In the genomic region with DNA sequence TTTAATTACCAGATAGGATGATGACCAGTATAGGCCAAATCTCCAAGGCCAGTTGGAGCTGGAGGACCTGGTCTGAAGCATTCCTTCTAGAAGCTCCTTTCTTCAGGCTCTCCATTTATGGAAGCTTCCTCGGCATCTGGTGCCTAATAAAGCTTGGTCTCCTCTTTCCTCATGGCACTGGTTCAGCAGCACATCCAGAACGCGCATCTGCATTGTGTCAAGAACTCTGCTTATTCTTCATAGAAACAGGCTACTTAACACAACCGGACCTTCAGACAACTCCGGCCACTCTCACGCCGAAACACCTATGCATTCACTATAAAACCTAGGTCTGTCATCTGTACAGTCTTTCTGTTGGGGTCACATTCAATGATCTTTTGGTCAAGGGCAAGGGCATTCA, we compare ENCODE assay signal across 19 cellular contexts.
A peak's percentile ranks its signal among the peaks of the same experiment; 100 is the strongest.
DNase-seq lines count a peak whose midpoint lies in the region; ATAC-seq, FAIRE-seq and TF ChIP-seq lines count a peak whose summit lies in the region.
"Had no signal": no experiment of that assay in that cellular context is flagged by ENCODE, and none has a peak within 500 bp of the region (broad histone marks: within the 10 kb centered on the region; RNA-seq: fewer than 3 reads in every experiment).

No MANE protein-coding gene starts in this region.

- no peak for TF ChIP-seq CTCF in nephron progenitor cell (IDR thresholded peaks at IDR 0.05)
- TF ChIP-seq CTCF in testis (IDR thresholded peaks at IDR 0.05) = no peak
- TF ChIP-seq CTCF in natural killer cell (IDR thresholded peaks at IDR 0.05) = no peak

- H3K4me1 Mint-ChIP-seq in nephron progenitor cell (peaks cover 75% of the 10 kb centered on the region), natural killer cell (no peaks in the 10 kb centered on the region)
- peaks cover 0 to 2% (median 0%) of the 10 kb centered on the region in 7 donors for H3K4me1 Mint-ChIP-seq in naive thymus-derived CD4-positive, alpha-beta T cell
- H3K4me1 Mint-ChIP-seq: activated CD4-positive, alpha-beta T cell treated with anti-CD3 and anti-CD28 coated beads, Interleukin-2, amount 10 ng/mL, durations not matched to agents 7 days and 5 days; stimulated activated memory B cell treated with anti-CD40 and anti-IgM and Interleukin-4, amounts not matched to agents 10 μg/mL and 1 μg/mL and 100 μg/mL, for 72 hours had no signal

- H3K4me3 Mint-ChIP-seq in nephron progenitor cell (no peak overlapping the region), natural killer cell (no peak overlapping the region)
- H3K4me3 Mint-ChIP-seq in naive thymus-derived CD4-positive, alpha-beta T cell = no peak overlapping the region
- H3K4me3 Mint-ChIP-seq: activated CD4-positive, alpha-beta T cell treated with anti-CD3 and anti-CD28 coated beads, Interleukin-2, amount 10 ng/mL, durations not matched to agents 7 days and 5 days; stimulated activated memory B cell treated with anti-CD40 and anti-IgM and Interleukin-4, amounts not matched to agents 10 μg/mL and 1 μg/mL and 100 μg/mL, for 72 hours had no signal

- peak overlapping the region; percentile 92 for H3K9ac ChIP-seq in adipocyte (ENCODE audit: low read length)

- no peaks in the 10 kb centered on the region for H3K36me3 Mint-ChIP-seq in nephron progenitor cell (ENCODE audit: low read depth)
- no peaks in the 10 kb centered on the region for H3K36me3 Mint-ChIP-seq in natural killer cell
- no peaks in the 10 kb centered on the region for H3K36me3 Mint-ChIP-seq in naive thymus-derived CD4-positive, alpha-beta T cell
- H3K36me3 Mint-ChIP-seq: stimulated activated memory B cell treated with anti-CD40 and anti-IgM and Interleukin-4, amounts not matched to agents 10 μg/mL and 1 μg/mL and 100 μg/mL, for 72 hours had no signal

- H3K4me1 ChIP-seq in adipocyte (ENCODE audit: control insufficient read depth, insufficient read depth, low read length) (peaks cover 37% of the 10 kb centered on the region), esophagus (ENCODE audit: control insufficient read depth in 2 of 2, insufficient read depth in 2 of 2, low read length in 1 of 2) (peaks cover 0 to 5% of the 10 kb centered on the region in 2 donors), testis (peaks cover 26% of the 10 kb centered on the region)
- H3K4me1 ChIP-seq in naive thymus-derived CD4-positive, alpha-beta T cell (ENCODE audit: control insufficient read depth in 2 of 2, insufficient read depth in 2 of 2, low read length in 2 of 2) = no peaks in the 10 kb centered on the region
- H3K4me1 ChIP-seq: foreskin keratinocyte had no signal

- no peaks in the 10 kb centered on the region for H3K27me3 ChIP-seq in adipocyte (replicated peaks; ENCODE audit: control insufficient read depth, insufficient read depth, low read length)
- no peaks in the 10 kb centered on the region for H3K27me3 ChIP-seq in esophagus (ENCODE audit: control insufficient read depth in 1 of 2, insufficient read depth in 2 of 2, low read length in 2 of 2)
- no peaks in the 10 kb centered on the region for H3K27me3 ChIP-seq in testis
- no peaks in the 10 kb centered on the region for H3K27me3 ChIP-seq in naive thymus-derived CD4-positive, alpha-beta T cell (ENCODE audit: control insufficient read depth in 2 of 2, insufficient read depth in 2 of 2, low read length in 2 of 2)

- H3K9me3 ChIP-seq in adipocyte (ENCODE audit: control insufficient read depth, low read length) (no peaks in the 10 kb centered on the region), esophagus (ENCODE audit: control insufficient read depth in 2 of 2, insufficient read depth in 1 of 2, low read depth in 1 of 2, low read length in 1 of 2) (no peaks in the 10 kb centered on the region), testis (no peaks in the 10 kb centered on the region)
- no peaks in the 10 kb centered on the region for H3K9me3 ChIP-seq in naive thymus-derived CD4-positive, alpha-beta T cell (ENCODE audit: control insufficient read depth in 2 of 3, low read length in 3 of 3)

- H3K9me3 Mint-ChIP-seq in nephron progenitor cell (no peaks in the 10 kb centered on the region), natural killer cell (no peaks in the 10 kb centered on the region)
- peaks cover 0 to 1% (median 0%) of the 10 kb centered on the region in 11 donors for H3K9me3 Mint-ChIP-seq in naive thymus-derived CD4-positive, alpha-beta T cell
- H3K9me3 Mint-ChIP-seq: activated CD4-positive, alpha-beta T cell treated with anti-CD3 and anti-CD28 coated beads, Interleukin-2, amount 10 ng/mL, durations not matched to agents 7 days and 5 days; stimulated activated memory B cell treated with anti-CD40 and anti-IgM and Interleukin-4, amounts not matched to agents 10 μg/mL and 1 μg/mL and 100 μg/mL, for 72 hours had no signal

- H3K36me3 ChIP-seq in adipocyte (ENCODE audit: control insufficient read depth, insufficient read depth, low read length, severe bottlenecking) = no peaks in the 10 kb centered on the region
- no peaks in the 10 kb centered on the region for H3K36me3 ChIP-seq in esophagus (ENCODE audit: control insufficient read depth in 2 of 2, insufficient read depth in 2 of 2, low read length in 1 of 2)
- no peaks in the 10 kb centered on the region for H3K36me3 ChIP-seq in testis (ENCODE audit: low read depth, missing control alignments)
- no peaks in the 10 kb centered on the region for H3K36me3 ChIP-seq in naive thymus-derived CD4-positive, alpha-beta T cell (ENCODE audit: control insufficient read depth in 2 of 3, insufficient read depth in 3 of 3, low read length in 3 of 3)

- H3K4me3 ChIP-seq in adipocyte (ENCODE audit: low read length) (no peak overlapping the region), esophagus (ENCODE audit: low read depth in 1 of 2, low read length in 2 of 2) (no peak overlapping the region), testis (no peak overlapping the region)
- H3K4me3 ChIP-seq in naive thymus-derived CD4-positive, alpha-beta T cell (ENCODE audit: low read length) = no peak overlapping the region

- DNase-seq in adipocyte (ENCODE audit: low read depth) (no peak), nephron progenitor cell (no peak), testis (no peak), natural killer cell (no peak), frontal cortex (ENCODE audit: low spot score in 2 of 2) (no peak)
- DNase-seq in naive thymus-derived CD4-positive, alpha-beta T cell = no peak
- DNase-seq: activated CD4-positive, alpha-beta T cell treated with anti-CD3 and anti-CD28 coated beads, Interleukin-2, amount 10 ng/mL, durations not matched to agents 7 days and 5 days; activated CD8-positive, alpha-beta memory T cell treated with anti-CD3 and anti-CD28 coated beads, Interleukin-2, amount 50 U/mL, for 48 hours; DMS79 treated with DMSO at 0.1 percent for 48 hours; foreskin keratinocyte; NCI-H187; NK-92 treated with Interleukin-12 subunit alpha and Interleukin-12 subunit beta, amount 100 ng/mL, for 24 hours; stimulated activated CD4-positive, alpha-beta T cell treated with anti-CD3 and anti-CD28 coated beads, Interleukin-15, amount 100 ng/mL, for 24 hours had no signal

- ATAC-seq in natural killer cell = no peak
- ATAC-seq in naive thymus-derived CD4-positive, alpha-beta T cell = no peak
- ATAC-seq: foreskin keratinocyte; left colon; stimulated activated memory B cell treated with anti-CD40 and anti-IgM and Interleukin-4, amounts not matched to agents 10 μg/mL and 1 μg/mL and 100 μg/mL, for 72 hours had no signal

- no peak for FAIRE-seq in frontal cortex (lab: Jason Lieb, UNC)
- FAIRE-seq: colon, urothelium cell line had no signal

- CTCF ChIA-PET in naive thymus-derived CD4-positive, alpha-beta T cell (lab: Charles Lee) = no interaction called here

- POLR2A ChIA-PET in naive thymus-derived CD4-positive, alpha-beta T cell (lab: Charles Lee) = no interaction called here

- intact Hi-C loops in testis (cut with DNase I; ENCODE audit: low total_unique reads) (no loop called here), natural killer cell (cut with micrococcal nuclease) (no loop called here)
- intact Hi-C loops in naive thymus-derived CD4-positive, alpha-beta T cell (cut with micrococcal nuclease) = no loop called here

- 79 to 84% methylated on average over 7 of the region's 7 CpGs for WGBS in esophagus, 2 donors
- 78 to 79% methylated on average over 7 of the region's 7 CpGs for WGBS in testis, 2 donors

- H3K27ac Mint-ChIP-seq in nephron progenitor cell (peak overlapping the region; percentile 98), natural killer cell (no peak overlapping the region)
- no peak overlapping the region for H3K27ac Mint-ChIP-seq in naive thymus-derived CD4-positive, alpha-beta T cell
- H3K27ac Mint-ChIP-seq: activated CD4-positive, alpha-beta T cell treated with anti-CD3 and anti-CD28 coated beads, Interleukin-2, amount 10 ng/mL, durations not matched to agents 7 days and 5 days; stimulated activated memory B cell treated with anti-CD40 and anti-IgM and Interleukin-4, amounts not matched to agents 10 μg/mL and 1 μg/mL and 100 μg/mL, for 72 hours had no signal

- TF ChIP-seq POLR2A in testis (IDR thresholded peaks at IDR 0.05) = no peak

- H3K27ac ChIP-seq in esophagus (ENCODE audit: low read depth in 2 of 2, low read length in 1 of 2) (peak overlapping the region; percentile 86 to 89), testis (peak overlapping the region; percentile 85 to 93)
- H3K27ac ChIP-seq in naive thymus-derived CD4-positive, alpha-beta T cell (ENCODE audit: low read depth, low read length) = no peak overlapping the region
- H3K27ac ChIP-seq: foreskin keratinocyte, HL-60 had no signal

- H3K27me3 Mint-ChIP-seq in nephron progenitor cell (ENCODE audit: low read depth, poor library complexity) (peaks cover 7% of the 10 kb centered on the region), natural killer cell (ENCODE audit: low read depth in 2 of 2) (peaks cover 16 to 17% of the 10 kb centered on the region in 2 donors)
- H3K27me3 Mint-ChIP-seq in naive thymus-derived CD4-positive, alpha-beta T cell = peaks cover 0 to 13% (median 4%) of the 10 kb centered on the region in 5 donors
- H3K27me3 Mint-ChIP-seq: activated CD4-positive, alpha-beta T cell treated with anti-CD3 and anti-CD28 coated beads, Interleukin-2, amount 10 ng/mL, durations not matched to agents 7 days and 5 days had no signal
